ENCODE assay signal across 10 cellular contexts in the genomic region with DNA sequence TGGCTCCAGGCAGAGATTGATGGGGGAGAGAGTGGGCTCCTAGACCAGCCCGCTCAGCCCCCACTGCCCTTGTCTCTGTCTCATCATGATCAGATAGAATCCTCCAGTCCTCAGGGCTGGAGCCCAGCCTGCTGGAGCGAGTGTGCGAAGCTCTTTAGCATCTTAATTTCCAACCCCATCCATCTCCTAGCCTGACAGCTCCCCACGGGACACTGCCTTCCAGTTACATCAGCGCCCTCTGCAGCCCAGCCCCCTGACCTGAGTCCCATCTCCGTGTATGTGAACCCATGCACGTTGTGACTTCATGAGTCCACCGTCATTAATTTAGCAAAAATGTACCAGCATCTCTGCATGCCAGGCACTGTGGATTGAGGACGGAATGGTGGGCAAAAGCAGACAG. TPM values are rescaled to one million over a fixed set of nuclear protein-coding genes. Genes with fewer than 3 reads are reported as not detected.
DNase-seq lines count a peak whose midpoint lies in the region; ATAC-seq lines count a peak whose summit lies in the region.
"Had no signal": no experiment of that assay in that cellular context is flagged by ENCODE, and none has a peak within 500 bp of the region (broad histone marks: within the 10 kb centered on the region; RNA-seq: fewer than 3 reads in every experiment).

No MANE protein-coding gene starts in this region.

- DNase-seq in NCI-H748 (lab: John Stamatoyannopoulos, UW; ENCODE audit: unreplicated experiment), result peak; percentile 31
- no peak for DNase-seq in NCI-H748 treated with DMSO at 0.1 percent for 48 hours (lab: John Stamatoyannopoulos, UW)
- peak; percentile 75 to 78 for DNase-seq in NCI-H524 (lab: John Stamatoyannopoulos, UW)
- DNase-seq in renal cortical epithelial cell (ENCODE audit: low read depth), result peak; percentile 34
- DNase-seq in activated naive CD4-positive, alpha-beta T cell treated with anti-CD3 and anti-CD28 coated beads, Interleukin-2, amount 50 U/mL, for 16 hours, result no peak
- DNase-seq in activated gamma-delta T cell treated with Interleukin-2 at 50 U/mL for 16 hours, result no peak
- DNase-seq: ACHN had no signal

- peak; percentile 24 for ATAC-seq in esophagus mucosa
- ATAC-seq in HG02763 (IDR thresholded peaks at IDR 0.05; ENCODE audit: unreplicated experiment), result no peak
- ATAC-seq: pancreas had no signal

RNA-seq across cellular contexts. Expression of gene P2RX3, which starts 2.1 kb away (rescaled TPM):
- total RNA-seq in esophagus mucosa (not detected), renal cortical epithelial cell (not detected in 2 replicates)

RNA-seq across cellular contexts. Expression of gene SSRP1, which starts 4.5 kb away (rescaled TPM):
- total RNA-seq in esophagus mucosa (74.9 TPM), renal cortical epithelial cell (55.0 and 120 TPM in 2 replicates)

RNA-seq across cellular contexts. Expression of gene TNKS1BP1, which starts 15.5 kb away (rescaled TPM):
- total RNA-seq in esophagus mucosa (160 TPM), renal cortical epithelial cell (91.3 and 157 TPM in 2 replicates)

RNA-seq across cellular contexts. Expression of gene PRG3, which starts 40.7 kb away (rescaled TPM):
- total RNA-seq in esophagus mucosa (not detected), renal cortical epithelial cell (not detected in 2 replicates)
- total RNA-seq: pancreas had no signal

RNA-seq across cellular contexts. Expression of gene PRG2, which starts 50.2 kb away (rescaled TPM):
- total RNA-seq in esophagus mucosa, result not detected
- total RNA-seq in renal cortical epithelial cell, result not detected in 2 replicates
- total RNA-seq: pancreas had no signal

Comparison
In these comparisons a context has a peak if more than half of its experiments do, and no peak if none do; other contexts are left out.
1. DNase-seq: peak in NCI-H748 (single experiment), NCI-H524 (2 of 2) and renal cortical epithelial cell (single experiment); none in NCI-H748 treated with DMSO at 0.1 percent for 48 hours (single experiment), activated naive CD4-positive, alpha-beta T cell treated with anti-CD3 and anti-CD28 coated beads, Interleukin-2, amount 50 U/mL, for 16 hours (single experiment) and activated gamma-delta T cell treated with Interleukin-2 at 50 U/mL for 16 hours (single experiment).